Comparison of ENCODE assay signal across 23 cellular contexts in the genomic region with DNA sequence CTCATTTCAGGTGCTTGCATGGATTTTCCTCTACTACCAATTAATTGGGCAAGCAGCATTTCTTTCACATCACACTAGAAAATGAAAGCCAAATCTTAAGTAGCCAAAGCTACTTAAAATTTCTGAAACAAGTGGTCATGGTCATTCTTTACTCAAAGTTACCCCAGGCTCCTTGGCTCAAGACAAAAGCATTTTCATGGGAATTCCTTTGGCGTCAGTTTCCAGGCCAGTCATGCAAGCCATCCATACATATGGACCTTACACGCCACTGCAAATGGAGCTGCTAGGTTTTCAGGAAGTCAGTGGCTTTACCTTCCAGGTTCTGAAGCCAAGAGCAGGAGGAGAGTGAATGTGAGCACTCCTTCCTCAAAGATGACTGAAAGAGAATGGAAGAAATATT.
"Had no signal": no experiment of that assay in that cellular context is flagged by ENCODE, and none has a peak within 500 bp of the region (broad histone marks: within the 10 kb centered on the region; RNA-seq: fewer than 3 reads in every experiment).

No MANE protein-coding gene starts in this region.

- H3K9me3 ChIP-seq: tibial nerve, vagina had no signal

- ATAC-seq: right cardiac atrium had no signal

- H3K9me3 Mint-ChIP-seq: activated naive CD4-positive, alpha-beta T cell treated with anti-CD3 and anti-CD28 coated beads, Interleukin-2, amount 50 U/mL, for 24 hours; nephron progenitor cell; T-helper 2 cell treated with Interferon-gamma antibody and Interleukin-4, amounts not matched to agents 5 μg/mL and 100 μg/mL, for 36 hours had no signal

- H3K27me3 Mint-ChIP-seq: progenitor cell of endocrine pancreas had no signal

- H3K27ac ChIP-seq: skin epidermis, tibial nerve, vagina had no signal

- H3K4me1 ChIP-seq: tibial nerve, vagina had no signal

- H3K4me3 Mint-ChIP-seq: activated naive CD4-positive, alpha-beta T cell treated with anti-CD3 and anti-CD28 coated beads, Interleukin-2, amount 50 U/mL, for 24 hours; immature natural killer cell; nephron progenitor cell; T-helper 2 cell treated with Interferon-gamma antibody and Interleukin-4, amounts not matched to agents 5 μg/mL and 100 μg/mL, for 36 hours had no signal

- H3K4me1 Mint-ChIP-seq: activated naive CD4-positive, alpha-beta T cell treated with anti-CD3 and anti-CD28 coated beads, Interleukin-2, amount 50 U/mL, for 24 hours; immature natural killer cell had no signal

- FAIRE-seq: endothelial cell of umbilical vein had no signal

- H3K27me3 ChIP-seq: tibial nerve, vagina had no signal

- H3K36me3 Mint-ChIP-seq: activated naive CD4-positive, alpha-beta T cell treated with anti-CD3 and anti-CD28 coated beads, Interleukin-2, amount 50 U/mL, for 24 hours; immature natural killer cell had no signal

- H3K36me3 ChIP-seq: tibial nerve, vagina had no signal

- DNase-seq: activated CD4-positive, alpha-beta T cell treated with anti-CD3 and anti-CD28 coated beads, Interleukin-2, amount 50 U/mL, for 4 hours; activated CD4-positive, CD25-positive, alpha-beta regulatory T cell treated with anti-CD3 and anti-CD28 coated beads, Interleukin-2, amount 50 U/mL, for 72 hours; activated effector memory CD4-positive, alpha-beta T cell treated with Interleukin-2 at 50 U/mL for 16 hours; activated T-cell treated with anti-CD3 and anti-CD28 coated beads, Interleukin-2, amount 50 U/mL, for 1 hour; amniotic stem cell; cortex of kidney; effector CD8-positive, alpha-beta T cell; foreskin melanocyte; head of caudate nucleus; immature natural killer cell; nephron progenitor cell; occipital lobe; right cardiac atrium; stimulated activated CD4-positive, alpha-beta T cell treated with anti-CD3 and anti-CD28 coated beads, Interleukin-15, amount 100 ng/mL, for 24 hours; stimulated activated CD4-positive, alpha-beta T cell treated with anti-CD3 and anti-CD28 coated beads, Interleukin-4, amount 100 ng/mL, for 24 hours; stimulated activated naive CD4-positive, alpha-beta T cell had no signal

- H3K4me3 ChIP-seq: skin epidermis, tibial nerve, vagina had no signal

- H3K27ac Mint-ChIP-seq: activated naive CD4-positive, alpha-beta T cell treated with anti-CD3 and anti-CD28 coated beads, Interleukin-2, amount 50 U/mL, for 24 hours; immature natural killer cell; nephron progenitor cell; progenitor cell of endocrine pancreas; T-helper 2 cell treated with Interferon-gamma antibody and Interleukin-4, amounts not matched to agents 5 μg/mL and 100 μg/mL, for 36 hours had no signal
